10 cellular contexts compared by ENCODE assay signal in the genomic region with DNA sequence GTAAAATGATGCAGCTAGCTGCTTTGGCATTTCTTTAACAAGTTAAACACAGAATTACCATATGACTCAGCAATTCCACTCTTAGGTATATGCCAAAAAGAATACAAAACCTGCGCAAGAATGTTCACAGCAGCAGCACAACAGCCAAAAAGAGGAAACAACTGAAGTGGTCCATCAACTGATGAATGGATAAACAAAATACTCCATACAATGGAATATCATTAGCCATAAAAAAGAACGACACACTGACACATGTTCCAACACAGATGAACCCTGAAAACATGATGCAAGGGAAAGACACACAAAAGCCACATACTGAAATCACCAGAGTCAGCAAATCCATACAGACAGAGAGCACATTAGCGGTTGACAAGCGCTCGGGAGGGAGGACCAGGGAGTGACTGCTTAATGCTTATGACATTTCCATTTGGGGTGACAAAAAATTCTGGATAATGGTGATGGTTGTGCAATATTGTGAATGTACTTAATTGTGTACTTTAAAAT. TPM values are rescaled to one million over a fixed set of nuclear protein-coding genes. Genes with fewer than 3 reads are reported as not detected.
A peak's percentile ranks its signal among the peaks of the same experiment; 100 is the strongest.
DNase-seq lines count a peak whose midpoint lies in the region; ATAC-seq lines count a peak whose summit lies in the region.
"Had no signal": no experiment of that assay in that cellular context is flagged by ENCODE, and none has a peak within 500 bp of the region (broad histone marks: within the 10 kb centered on the region; RNA-seq: fewer than 3 reads in every experiment).

No MANE protein-coding gene starts in this region.

- no peak overlapping the region for H4K12ac ChIP-seq in trophoblast cell (ENCODE audit: low read depth, low read length)

- no peak overlapping the region for H3K27ac ChIP-seq in trophoblast cell (ENCODE audit: low read depth, low read length)

- H3K18ac ChIP-seq in trophoblast cell (ENCODE audit: low read length), result no peak overlapping the region

- no peak overlapping the region for H3K4me3 ChIP-seq in trophoblast cell (ENCODE audit: low read depth, low read length)

- POLR2A ChIA-PET in activated CD4-positive, alpha-beta T cell treated with anti-CD3 and anti-CD28 coated beads for 36 hours (lab: Charles Lee), result no interaction called here

- no CpG with 5 or more reads among the region's 5 CpGs for WGBS in trophoblast cell (ENCODE audit: extremely low coverage, insufficient coverage, insufficient read length)

- H3K27me3 ChIP-seq in trophoblast cell (ENCODE audit: insufficient read depth, low read length), result no peaks in the 10 kb centered on the region

- peaks cover 5% of the 10 kb centered on the region for H3K9me3 ChIP-seq in trophoblast cell (ENCODE audit: insufficient read depth, low read depth, low read length)

- H3K4ac ChIP-seq in trophoblast cell (ENCODE audit: low read depth, low read length), result peak overlapping the region; percentile 40

- H4K8ac ChIP-seq in trophoblast cell (ENCODE audit: low read depth, low read length), result no peak overlapping the region

- H2BK5ac ChIP-seq in trophoblast cell (ENCODE audit: low read depth, low read length, poor library complexity), result no peak overlapping the region

- CTCF ChIA-PET in activated CD4-positive, alpha-beta T cell treated with anti-CD3 and anti-CD28 coated beads for 36 hours (lab: Charles Lee), result interaction anchor here (0.7 kb wide), 1 partner anchor 268 kb away, joined by 3 read pairs; no protein-coding TSS in a partner anchor

- H3K4me3 Mint-ChIP-seq in activated CD4-positive, alpha-beta T cell treated with anti-CD3 and anti-CD28 coated beads for 36 hours, result peak overlapping the region; percentile 90

- no peak overlapping the region for H3K23ac ChIP-seq in trophoblast cell (ENCODE audit: low read length)

- H3K4me1 ChIP-seq in trophoblast cell (ENCODE audit: control insufficient read depth in 1 of 2, insufficient read depth in 2 of 2, low read length in 2 of 2), result peaks cover 13% of the 10 kb centered on the region in 2 experiments

- H3K27ac Mint-ChIP-seq in activated CD4-positive, alpha-beta T cell treated with anti-CD3 and anti-CD28 coated beads for 36 hours, result peak overlapping the region; percentile 69

- ATAC-seq in activated CD4-positive, alpha-beta T cell treated with anti-CD3 and anti-CD28 coated beads for 36 hours, result no peak

- no peak overlapping the region for H3K14ac ChIP-seq in trophoblast cell (ENCODE audit: low read length)

- no peaks in the 10 kb centered on the region for H3K27me3 Mint-ChIP-seq in activated CD4-positive, alpha-beta T cell treated with anti-CD3 and anti-CD28 coated beads for 36 hours

- H3K9me3 Mint-ChIP-seq in activated CD4-positive, alpha-beta T cell treated with anti-CD3 and anti-CD28 coated beads for 36 hours (ENCODE audit: low read depth), result no peaks in the 10 kb centered on the region

- H3K36me3 ChIP-seq in trophoblast cell (ENCODE audit: control insufficient read depth in 1 of 2, insufficient read depth in 2 of 2, low read length in 2 of 2), result peaks cover 0 to 5% of the 10 kb centered on the region in 2 experiments

- H2BK12ac ChIP-seq in trophoblast cell (ENCODE audit: low read length), result no peak overlapping the region

- no peak overlapping the region for H2AK5ac ChIP-seq in trophoblast cell (ENCODE audit: low read length)

- intact Hi-C loops in activated CD4-positive, alpha-beta T cell treated with anti-CD3 and anti-CD28 coated beads for 36 hours (cut with DNase I, micrococcal nuclease), result loop anchor here (5.0 to 10.0 kb wide), 4 partner anchors 53 to 927 kb away; partner anchors contain the start of genes DCUN1D2 (in 1 of the 2) and RASA3 (in 1 of the 2)

- H2BK120ac ChIP-seq in trophoblast cell (ENCODE audit: insufficient read depth, low read length, poor library complexity), result no peak overlapping the region

- H3K79me1 ChIP-seq in trophoblast cell (ENCODE audit: low read length), result peaks cover 20% of the 10 kb centered on the region

- H2AFZ ChIP-seq in trophoblast cell (ENCODE audit: insufficient read depth, low read length, poor library complexity), result no peak overlapping the region

- DNase-seq in activated CD4-positive, alpha-beta T cell treated with anti-CD3 and anti-CD28 coated beads for 36 hours, result peak; percentile 38
- DNase-seq in activated CD4-positive, alpha-beta T cell treated with anti-CD3 and anti-CD28 coated beads, Interleukin-2, amount 50 U/mL, for 48 hours, result no peak
- DNase-seq in RPMI8226 (peak; percentile 40), dermis microvascular lymphatic vessel endothelial cell (ENCODE audit: low read depth in 2 of 2) (peak; percentile 70 to 72), trophoblast cell (no peak)
- DNase-seq in activated CD4-positive, CD25-positive, alpha-beta regulatory T cell (lab: John Stamatoyannopoulos, UW), result no peak
- no peak for DNase-seq in stimulated activated CD4-positive, alpha-beta T cell treated with anti-CD3 and anti-CD28 coated beads, Interleukin-4, amount 100 ng/mL, for 1 hour
- no peak for DNase-seq in activated effector memory CD4-positive, alpha-beta T cell treated with Interleukin-2 at 50 U/mL for 16 hours
- DNase-seq: GDM1 had no signal

- H3K4me1 Mint-ChIP-seq in activated CD4-positive, alpha-beta T cell treated with anti-CD3 and anti-CD28 coated beads for 36 hours, result peaks cover 57% of the 10 kb centered on the region

- peaks cover 19% of the 10 kb centered on the region for H3K79me2 ChIP-seq in trophoblast cell (ENCODE audit: control insufficient read depth, insufficient read depth, low read length, poor library complexity)

- no peak overlapping the region for H4K91ac ChIP-seq in trophoblast cell (ENCODE audit: low read depth, low read length)

- no peak overlapping the region for H3K4me2 ChIP-seq in trophoblast cell (ENCODE audit: low read length)

- no peak overlapping the region for H3K9ac ChIP-seq in trophoblast cell (ENCODE audit: low read length)

- peaks cover 37% of the 10 kb centered on the region for H3K36me3 Mint-ChIP-seq in activated CD4-positive, alpha-beta T cell treated with anti-CD3 and anti-CD28 coated beads for 36 hours (ENCODE audit: low read depth)

RNA-seq across cellular contexts. Expression of gene PCID2, which starts 3.0 kb away (rescaled TPM):
- 10 to 100 TPM; 66.7 to 72.8 TPM for total RNA-seq in activated CD4-positive, alpha-beta T cell treated with anti-CD3 and anti-CD28 coated beads for 36 hours
- total RNA-seq in dermis microvascular lymphatic vessel endothelial cell, result 42.6 and 51.0 TPM in 2 replicates
- polyA plus RNA-seq in trophoblast cell (2013), result 29.9 and 30.4 TPM in 2 replicates

RNA-seq across cellular contexts. Expression of gene CUL4A, which starts 3.9 kb away (rescaled TPM):
- total RNA-seq in activated CD4-positive, alpha-beta T cell treated with anti-CD3 and anti-CD28 coated beads for 36 hours, result 10 to 100 TPM; 81.7 to 87.4 TPM
- total RNA-seq in dermis microvascular lymphatic vessel endothelial cell, result 80.1 and 97.7 TPM in 2 replicates
- polyA plus RNA-seq in trophoblast cell (2013), result 45.6 and 47.5 TPM in 2 replicates

RNA-seq across cellular contexts. Expression of gene PROZ, which starts 47.0 kb away (rescaled TPM):
- not detected for total RNA-seq in activated CD4-positive, alpha-beta T cell treated with anti-CD3 and anti-CD28 coated beads for 36 hours
- not detected in 2 replicates for total RNA-seq in dermis microvascular lymphatic vessel endothelial cell
- polyA plus RNA-seq in trophoblast cell (2013), result not detected in 2 replicates
- total RNA-seq: LHCN-M2 had no signal

Comparison
In these comparisons a context has a peak if more than half of its experiments do, and no peak if none do; other contexts are left out.
1. DNase-seq: peak in activated CD4-positive, alpha-beta T cell treated with anti-CD3 and anti-CD28 coated beads for 36 hours (single experiment), RPMI8226 (single experiment) and dermis microvascular lymphatic vessel endothelial cell (2 of 2); none in activated CD4-positive, alpha-beta T cell treated with anti-CD3 and anti-CD28 coated beads, Interleukin-2, amount 50 U/mL, for 48 hours (0 of 2), trophoblast cell (0 of 2), activated CD4-positive, CD25-positive, alpha-beta regulatory T cell (0 of 4), stimulated activated CD4-positive, alpha-beta T cell treated with anti-CD3 and anti-CD28 coated beads, Interleukin-4, amount 100 ng/mL, for 1 hour (single experiment) and activated effector memory CD4-positive, alpha-beta T cell treated with Interleukin-2 at 50 U/mL for 16 hours (single experiment).